In genomic region chr22:50267591-50268390, GRCh38 we compare ENCODE assay signal across 9 cellular contexts. TPM values are rescaled to one million over a fixed set of nuclear protein-coding genes. Genes with fewer than 3 reads are reported as not detected.
DNase-seq lines count a peak whose midpoint lies in the region; ATAC-seq and TF ChIP-seq lines count a peak whose summit lies in the region.
"Had no signal": no experiment of that assay in that cellular context is flagged by ENCODE, and none has a peak within 500 bp of the region (broad histone marks: within the 10 kb centered on the region; RNA-seq: fewer than 3 reads in every experiment).

No MANE protein-coding gene starts in this region.

- H3K27me3 ChIP-seq in prostate gland (replicated peaks; ENCODE audit: insufficient read depth), result no peaks in the 10 kb centered on the region

- H3K4me3 ChIP-seq in prostate gland, result peak overlapping the region; percentile 14 to 41
- H3K4me3 ChIP-seq: SJSA1 had no signal

- ATAC-seq in GM18519 (IDR thresholded peaks at IDR 0.05; ENCODE audit: low FRiP score, unreplicated experiment) (no peak), HG02973 (IDR thresholded peaks at IDR 0.05; ENCODE audit: unreplicated experiment) (no peak), GM18520 (IDR thresholded peaks at IDR 0.05; ENCODE audit: unreplicated experiment) (no peak)

- WGBS in prostate gland, result 15% methylated on average over 35 of the region's 75 CpGs

- no peaks in the 10 kb centered on the region for H3K36me3 ChIP-seq in prostate gland
- H3K36me3 ChIP-seq: SJSA1 had no signal

- intact Hi-C loops in prostate gland (cut with DNase I), result no loop called here

- peaks cover 22% of the 10 kb centered on the region for H3K4me1 ChIP-seq in prostate gland (replicated peaks)

- DNase-seq in GM20000 (ENCODE audit: low spot score) (peak; percentile 91), activated T-cell treated with anti-CD3 and anti-CD28 coated beads for 1 hour (ENCODE audit: low read depth) (peak; percentile 42), fibroblast of gingiva (ENCODE audit: low read depth) (peak; percentile 38), prostate gland (ENCODE audit: low spot score) (peak; percentile 82), NCI-H2107 treated with DMSO at 0.1 percent for 48 hours (lab: John Stamatoyannopoulos, UW; ENCODE audit: unreplicated experiment) (no peak)

- TF ChIP-seq CTCF in GM20000 (IDR thresholded peaks at IDR 0.05; ENCODE audit: extremely low read depth, missing control alignments), result peak; percentile 28
- TF ChIP-seq CTCF in prostate gland (IDR thresholded peaks at IDR 0.05), result peak in 3 of 4 experiments; percentile 22 to 45 (median 32)

- peak overlapping the region; percentile 24 to 35 for H3K27ac ChIP-seq in prostate gland
- H3K27ac ChIP-seq: SJSA1 had no signal

- TF ChIP-seq POLR2A in prostate gland (IDR thresholded peaks at IDR 0.05), result no peak

- no peaks in the 10 kb centered on the region for H3K9me3 ChIP-seq in prostate gland

RNA-seq across cellular contexts. Expression of gene MAPK11, which starts 2.4 kb away (rescaled TPM):
- total RNA-seq in prostate gland, result 10 to 100 TPM; 11.4 to 14.1 TPM

RNA-seq across cellular contexts. Expression of gene MAPK12, which starts 6.3 kb away (rescaled TPM):
- total RNA-seq in prostate gland, result 10 to 100 TPM in 1 of 2 donors, 1 to 10 TPM in 1; 8.4 to 18.0 TPM

RNA-seq across cellular contexts. Expression of gene HDAC10, which starts 16.7 kb away (rescaled TPM):
- 10 to 100 TPM; 36.9 to 41.3 TPM for total RNA-seq in prostate gland

RNA-seq across cellular contexts. Expression of gene TUBGCP6, which starts 23.0 kb away (rescaled TPM):
- total RNA-seq in prostate gland, result 100 to 1,000 TPM in 1 of 2 donors, 10 to 100 TPM in 1; 56.3 to 117 TPM

RNA-seq across cellular contexts. Expression of gene PLXNB2, which starts 39.7 kb away (rescaled TPM):
- 100 to 1,000 TPM; 259 to 309 TPM for total RNA-seq in prostate gland
